In genomic region chr7:76047305-76047810, GRCh38 we compare ENCODE assay signal across 8 cellular contexts. TPM values are rescaled to one million over a fixed set of nuclear protein-coding genes. Genes with fewer than 3 reads are reported as not detected.
DNase-seq lines count a peak whose midpoint lies in the region; ATAC-seq and TF ChIP-seq lines count a peak whose summit lies in the region.

No MANE protein-coding gene starts in this region.

- no peak for DNase-seq in AG04449 (ENCODE audit: low read depth, low spot score)
- DNase-seq in Peyer's patch: no peak
- peak in 1 of 3 experiments; percentile 10 for DNase-seq in effector memory CD8-positive, alpha-beta T cell
- no peak for DNase-seq in activated effector memory CD4-positive, alpha-beta T cell treated with Interleukin-2 at 50 U/mL for 16 hours
- DNase-seq in T1000 (lab: John Stamatoyannopoulos, UW): no peak
- no peak for DNase-seq in NCI-H187 (lab: John Stamatoyannopoulos, UW)

- peak overlapping the region; percentile 84 to 96 for H3K9ac ChIP-seq in mucosa of rectum (ENCODE audit: low read depth in 1 of 2, low read length in 2 of 2)

- no peaks in the 10 kb centered on the region for H3K27me3 Mint-ChIP-seq in effector memory CD8-positive, alpha-beta T cell

- POLR2A ChIA-PET in AG04449 (lab: Yijun Ruan, JAX): interaction anchor here (0.6 to 1.6 kb wide), 6 partner anchors 9 to 1751 kb away, joined by 3 to 23 read pairs (median 4); no protein-coding TSS in a partner anchor

- TF ChIP-seq CTCF in AG04449 (IDR thresholded peaks at IDR 0.05; ENCODE audit: insufficient read depth, low read length, missing control alignments) (no peak), Peyer's patch (IDR thresholded peaks at IDR 0.05) (no peak)

- TF ChIP-seq POLR2A in Peyer's patch (IDR thresholded peaks at IDR 0.05): no peak

- H3K36me3 ChIP-seq in Peyer's patch: no peaks in the 10 kb centered on the region
- peaks cover 3 to 5% of the 10 kb centered on the region in 2 donors for H3K36me3 ChIP-seq in mucosa of rectum (ENCODE audit: control insufficient read depth in 2 of 2, insufficient read depth in 2 of 2, low read length in 2 of 2)

- peak overlapping the region; percentile 89 to 94 (median 92) for H3K27ac ChIP-seq in Peyer's patch
- H3K27ac ChIP-seq in mucosa of rectum (ENCODE audit: low read depth in 2 of 2, low read length in 2 of 2): peak overlapping the region; percentile 90 to 93

- H3K4me3 Mint-ChIP-seq in effector memory CD8-positive, alpha-beta T cell: peak overlapping the region; percentile 93 to 98

- peaks cover 23% of the 10 kb centered on the region for H3K36me3 Mint-ChIP-seq in effector memory CD8-positive, alpha-beta T cell (ENCODE audit: insufficient read depth)

- H3K27ac Mint-ChIP-seq in effector memory CD8-positive, alpha-beta T cell: peak overlapping the region; percentile 97 to 98

- peaks cover 35 to 39% of the 10 kb centered on the region in 2 donors for H3K4me1 Mint-ChIP-seq in effector memory CD8-positive, alpha-beta T cell (ENCODE audit: low read depth in 2 of 2)

- ATAC-seq in GM21360 (IDR thresholded peaks at IDR 0.05; ENCODE audit: unreplicated experiment): peak; percentile 4
- ATAC-seq in effector memory CD8-positive, alpha-beta T cell (replicated peaks): no peak

- H3K4me3 ChIP-seq in AG04449 (ENCODE audit: low read depth, low read length) (peak overlapping the region; percentile 94), Peyer's patch (peak overlapping the region; percentile 76 to 98 (median 97)), mucosa of rectum (ENCODE audit: low read length in 2 of 2) (peak overlapping the region; percentile 95 to 100)

- H3K9me3 Mint-ChIP-seq in effector memory CD8-positive, alpha-beta T cell: peaks cover 0 to 2% of the 10 kb centered on the region in 2 donors

- CTCF ChIA-PET in AG04449 (lab: Yijun Ruan, JAX): interaction anchor here (0.8 to 2.3 kb wide), 6 partner anchors 13 to 268 kb away, joined by 3 to 10 read pairs (median 4); no protein-coding TSS in a partner anchor

- no peaks in the 10 kb centered on the region for H3K9me3 ChIP-seq in Peyer's patch
- H3K9me3 ChIP-seq in mucosa of rectum (ENCODE audit: control insufficient read depth in 2 of 2, low read length in 2 of 2): no peaks in the 10 kb centered on the region

- H3K27me3 ChIP-seq in Peyer's patch (no peaks in the 10 kb centered on the region), mucosa of rectum (ENCODE audit: control insufficient read depth in 2 of 2, insufficient read depth in 2 of 2, low read length in 2 of 2) (no peaks in the 10 kb centered on the region)

- peaks cover 0 to 40% (median 10%) of the 10 kb centered on the region in 4 donors for H3K4me1 ChIP-seq in Peyer's patch
- H3K4me1 ChIP-seq in mucosa of rectum (ENCODE audit: control insufficient read depth in 2 of 2, insufficient read depth in 2 of 2, low read length in 2 of 2): peaks cover 9 to 12% of the 10 kb centered on the region in 2 donors

RNA-seq across cellular contexts. Expression of gene STYXL1, which starts 0.4 kb away (rescaled TPM):
- total RNA-seq in Peyer's patch: 10 to 100 TPM; 14.2 to 42.9 (median 29.5) TPM

RNA-seq across cellular contexts. Expression of gene MDH2, which starts 0.5 kb away (rescaled TPM):
- total RNA-seq in Peyer's patch: 100 to 1,000 TPM in 3 of 4 donors, 10 to 100 TPM in 1; 52.0 to 179 (median 139) TPM

RNA-seq across cellular contexts. Expression of gene TMEM120A, which starts 53.0 kb away (rescaled TPM):
- 100 to 1,000 TPM in 2 of 4 donors, 10 to 100 TPM in 2; 62.7 to 116 (median 101) TPM for total RNA-seq in Peyer's patch
